Comparison of ENCODE assay signal across 10 cellular contexts in the genomic region with DNA sequence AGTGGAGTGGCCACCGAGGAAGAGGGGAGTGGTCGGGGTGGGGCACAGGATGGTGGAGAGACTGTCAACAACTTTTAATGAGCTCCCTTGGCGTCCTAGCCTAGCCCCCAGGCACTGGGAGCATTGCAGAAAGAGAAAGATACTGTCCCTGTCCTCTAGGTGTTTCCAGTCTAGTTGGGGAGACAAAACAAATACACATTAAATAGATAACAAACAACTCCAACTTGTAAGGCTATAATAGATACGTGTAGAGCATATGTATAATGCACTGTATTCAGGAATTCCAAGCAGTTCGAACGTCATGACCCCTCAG. TPM values are rescaled to one million over a fixed set of nuclear protein-coding genes. Genes with fewer than 3 reads are reported as not detected.
DNase-seq lines count a peak whose midpoint lies in the region; ATAC-seq and TF ChIP-seq lines count a peak whose summit lies in the region.
"Had no signal": no experiment of that assay in that cellular context is flagged by ENCODE, and none has a peak within 500 bp of the region (broad histone marks: within the 10 kb centered on the region; RNA-seq: fewer than 3 reads in every experiment).

No MANE protein-coding gene starts in this region.

- H3K4me3 Mint-ChIP-seq in activated CD4-positive, alpha-beta T cell treated with anti-CD3 and anti-CD28 coated beads for 36 hours: peak overlapping the region; percentile 84
- peak overlapping the region; percentile 85 for H3K4me3 Mint-ChIP-seq in endothelial cell (ENCODE audit: unreplicated experiment)
- H3K4me3 Mint-ChIP-seq in stimulated activated memory B cell treated with anti-CD40 and anti-IgM and Interleukin-4, amounts not matched to agents 10 μg/mL and 1 μg/mL and 100 μg/mL, for 72 hours: peak overlapping the region; percentile 72

- ATAC-seq in activated CD4-positive, alpha-beta T cell treated with anti-CD3 and anti-CD28 coated beads for 36 hours: no peak
- no peak for ATAC-seq in RWPE2 (ENCODE audit: low read depth)
- no peak for ATAC-seq in stimulated activated memory B cell treated with anti-CD40 and anti-IgM and Interleukin-4, amounts not matched to agents 10 μg/mL and 1 μg/mL and 100 μg/mL, for 72 hours

- H3K9me3 ChIP-seq in RWPE2 (ENCODE audit: severe bottlenecking) (no peaks in the 10 kb centered on the region), tibial nerve (no peaks in the 10 kb centered on the region)

- TF ChIP-seq EP300 in tibial nerve (IDR thresholded peaks at IDR 0.05): no peak

- no peak overlapping the region for H3K27ac Mint-ChIP-seq in activated CD4-positive, alpha-beta T cell treated with anti-CD3 and anti-CD28 coated beads for 36 hours
- H3K27ac Mint-ChIP-seq in endothelial cell (ENCODE audit: unreplicated experiment): peak overlapping the region; percentile 61
- H3K27ac Mint-ChIP-seq in stimulated activated memory B cell treated with anti-CD40 and anti-IgM and Interleukin-4, amounts not matched to agents 10 μg/mL and 1 μg/mL and 100 μg/mL, for 72 hours: peak overlapping the region; percentile 46

- H3K27ac ChIP-seq in RWPE2 (ENCODE audit: poor library complexity, severe bottlenecking): no peak overlapping the region
- peak overlapping the region in 1 of 4 donors; percentile 82 for H3K27ac ChIP-seq in tibial nerve

- H3K4me1 ChIP-seq in RWPE2 (ENCODE audit: insufficient read depth, poor library complexity, severe bottlenecking) (peaks cover 7% of the 10 kb centered on the region), tibial nerve (peaks cover 0 to 14% (median 6%) of the 10 kb centered on the region in 4 donors)

- peaks cover 30% of the 10 kb centered on the region for H3K4me1 Mint-ChIP-seq in activated CD4-positive, alpha-beta T cell treated with anti-CD3 and anti-CD28 coated beads for 36 hours
- peaks cover 13% of the 10 kb centered on the region for H3K4me1 Mint-ChIP-seq in endothelial cell (ENCODE audit: unreplicated experiment)
- H3K4me1 Mint-ChIP-seq in stimulated activated memory B cell treated with anti-CD40 and anti-IgM and Interleukin-4, amounts not matched to agents 10 μg/mL and 1 μg/mL and 100 μg/mL, for 72 hours: peaks cover 44% of the 10 kb centered on the region

- TF ChIP-seq CTCF in RWPE2 (IDR thresholded peaks at IDR 0.05; ENCODE audit: poor library complexity, severe bottlenecking): peak; percentile 30
- TF ChIP-seq CTCF in endothelial cell (IDR thresholded peaks at IDR 0.05; ENCODE audit: unreplicated experiment): no peak
- no peak for TF ChIP-seq CTCF in tibial nerve (IDR thresholded peaks at IDR 0.05)

- CTCF ChIA-PET in activated CD4-positive, alpha-beta T cell treated with anti-CD3 and anti-CD28 coated beads for 36 hours (lab: Charles Lee): interaction anchor here (0.6 to 2.2 kb wide), 13 partner anchors 9 to 536 kb away, joined by 3 to 9 read pairs (median 5); a partner anchor contains a TSS

- 19% methylated on average over 6 of the region's 6 CpGs for WGBS in tibial nerve, 2 donors

- H3K4me3 ChIP-seq in RWPE2 (ENCODE audit: severe bottlenecking) (peak overlapping the region; percentile 74), tibial nerve (peak overlapping the region in 2 of 4 donors; percentile 65 to 95)

- no peak for TF ChIP-seq POLR2A in tibial nerve (IDR thresholded peaks at IDR 0.05)

- intact Hi-C loops in activated CD4-positive, alpha-beta T cell treated with anti-CD3 and anti-CD28 coated beads for 36 hours (cut with DNase I, micrococcal nuclease): loop anchor here (1.0 to 10.0 kb wide), 13 partner anchors 45 to 831 kb away; a partner anchor contains a TSS

- H3K36me3 Mint-ChIP-seq in activated CD4-positive, alpha-beta T cell treated with anti-CD3 and anti-CD28 coated beads for 36 hours (ENCODE audit: low read depth): peaks cover 2% of the 10 kb centered on the region
- H3K36me3 Mint-ChIP-seq in endothelial cell (ENCODE audit: low read depth, unreplicated experiment): no peaks in the 10 kb centered on the region
- H3K36me3 Mint-ChIP-seq in stimulated activated memory B cell treated with anti-CD40 and anti-IgM and Interleukin-4, amounts not matched to agents 10 μg/mL and 1 μg/mL and 100 μg/mL, for 72 hours: no peaks in the 10 kb centered on the region

- no peaks in the 10 kb centered on the region for H3K27me3 Mint-ChIP-seq in activated CD4-positive, alpha-beta T cell treated with anti-CD3 and anti-CD28 coated beads for 36 hours
- H3K27me3 Mint-ChIP-seq in endothelial cell (ENCODE audit: unreplicated experiment): peaks cover 3% of the 10 kb centered on the region
- no peaks in the 10 kb centered on the region for H3K27me3 Mint-ChIP-seq in stimulated activated memory B cell treated with anti-CD40 and anti-IgM and Interleukin-4, amounts not matched to agents 10 μg/mL and 1 μg/mL and 100 μg/mL, for 72 hours

- no peak for DNase-seq in activated CD4-positive, alpha-beta T cell treated with anti-CD3 and anti-CD28 coated beads for 36 hours
- no peak for DNase-seq in activated CD4-positive, alpha-beta T cell treated with anti-CD3 and anti-CD28 coated beads for 48 hours
- no peak for DNase-seq in RWPE2 (ENCODE audit: low spot score)
- DNase-seq in endothelial cell (ENCODE audit: low spot score): no peak
- DNase-seq in stimulated activated CD4-positive, alpha-beta T cell treated with anti-CD3 and anti-CD28 coated beads, Interleukin-1b, Interleukin-23, amount 100 ng/mL, for 48 hours: no peak
- no peak for DNase-seq in SK-N-DZ (ENCODE audit: low spot score)
- no peak for DNase-seq in tibial nerve (ENCODE audit: low spot score in 2 of 2)

- H3K36me3 ChIP-seq in RWPE2 (ENCODE audit: low read depth): no peaks in the 10 kb centered on the region
- no peaks in the 10 kb centered on the region for H3K36me3 ChIP-seq in tibial nerve

- no peaks in the 10 kb centered on the region for H3K27me3 ChIP-seq in RWPE2 (ENCODE audit: insufficient read depth, poor library complexity, severe bottlenecking)
- no peaks in the 10 kb centered on the region for H3K27me3 ChIP-seq in tibial nerve

- POLR2A ChIA-PET in activated CD4-positive, alpha-beta T cell treated with anti-CD3 and anti-CD28 coated beads for 36 hours (lab: Charles Lee): interaction anchor here (0.6 kb wide), 1 partner anchor 680 kb away, joined by 3 read pairs; no protein-coding TSS in a partner anchor

- no peaks in the 10 kb centered on the region for H3K9me3 Mint-ChIP-seq in activated CD4-positive, alpha-beta T cell treated with anti-CD3 and anti-CD28 coated beads for 36 hours (ENCODE audit: low read depth)
- no peaks in the 10 kb centered on the region for H3K9me3 Mint-ChIP-seq in endothelial cell (ENCODE audit: unreplicated experiment)
- no peaks in the 10 kb centered on the region for H3K9me3 Mint-ChIP-seq in stimulated activated memory B cell treated with anti-CD40 and anti-IgM and Interleukin-4, amounts not matched to agents 10 μg/mL and 1 μg/mL and 100 μg/mL, for 72 hours

RNA-seq across cellular contexts. Expression of a gene that starts 0.4 kb away (rescaled TPM):
- 10 to 100 TPM; 28.1 to 30.7 TPM for total RNA-seq in activated CD4-positive, alpha-beta T cell treated with anti-CD3 and anti-CD28 coated beads for 36 hours
- total RNA-seq in endothelial cell (ENCODE audit: unreplicated experiment) (49.0 TPM), tibial nerve (10 to 100 TPM; 16.0 to 38.7 (median 20.7) TPM)
- polyA plus RNA-seq in SK-N-DZ (2014; cell fraction: cytosol; rRNA removed): 24.6 and 32.0 TPM in 2 replicates
- polyA plus RNA-seq in SK-N-DZ (2014; cell fraction: nucleus; rRNA removed): 41.7 and 53.0 TPM in 2 replicates

RNA-seq across cellular contexts. Expression of a gene that starts 14.0 kb away (rescaled TPM):
- total RNA-seq in activated CD4-positive, alpha-beta T cell treated with anti-CD3 and anti-CD28 coated beads for 36 hours: under 1 TPM in 1 of 2 experiments, not detected in 1; 0.16 TPM
- total RNA-seq in endothelial cell (ENCODE audit: unreplicated experiment): not detected
- polyA plus RNA-seq in SK-N-DZ (2014; cell fraction: cytosol; rRNA removed): not detected in 2 replicates
- polyA plus RNA-seq in SK-N-DZ (2014; cell fraction: nucleus; rRNA removed): not detected in 2 replicates
- total RNA-seq in tibial nerve: not detected
- total RNA-seq: endothelial cell of umbilical vein; T-helper 1 cell treated with Interleukin-12 subunit alpha and Interleukin-12 subunit beta and Interleukin-4 antibody, amounts not matched to agents 30 ng/mL and 1 ng/mL, for 36 hours had no signal
- polyA plus RNA-seq: endothelial cell of umbilical vein had no signal

RNA-seq across cellular contexts. Expression of a gene that starts 47.8 kb away (rescaled TPM):
- 10 to 100 TPM; 23.9 to 28.4 TPM for total RNA-seq in activated CD4-positive, alpha-beta T cell treated with anti-CD3 and anti-CD28 coated beads for 36 hours
- 39.3 TPM for total RNA-seq in endothelial cell (ENCODE audit: unreplicated experiment)
- polyA plus RNA-seq in SK-N-DZ (2014; cell fraction: cytosol; rRNA removed): 0.08 and 1.0 TPM in 2 replicates
- polyA plus RNA-seq in SK-N-DZ (2014; cell fraction: nucleus; rRNA removed): 0.56 and 0.89 TPM in 2 replicates
- 10 to 100 TPM; 33.1 to 99.0 (median 73.5) TPM for total RNA-seq in tibial nerve
